In the genomic region with DNA sequence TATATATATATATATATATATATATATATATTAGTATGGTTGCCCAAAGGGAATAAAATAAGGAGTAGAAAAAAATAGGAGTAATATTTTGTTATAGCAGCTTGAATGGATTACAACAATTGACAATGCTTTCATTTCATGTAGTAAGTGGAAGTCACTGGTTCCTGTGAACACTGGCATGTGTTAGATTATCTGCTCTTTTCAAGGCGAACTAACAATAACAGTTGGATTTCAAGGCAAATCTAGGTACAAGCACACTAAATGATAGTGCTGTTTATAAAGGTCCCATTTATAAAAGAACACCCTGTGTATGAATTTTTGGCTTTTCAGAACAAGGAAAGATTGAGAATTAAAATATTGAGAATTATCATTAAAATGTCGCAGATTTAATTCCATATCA, we compare ENCODE assay signal across 9 cellular contexts.
"Had no signal": no experiment of that assay in that cellular context is flagged by ENCODE, and none has a peak within 500 bp of the region (broad histone marks: within the 10 kb centered on the region; RNA-seq: fewer than 3 reads in every experiment).

No MANE protein-coding gene starts in this region.

- H3K4me1 ChIP-seq: HAP-1 had no signal

- H2AFZ ChIP-seq: GM23248, GM23338 had no signal

- DNase-seq: GM23248, GOT3, H7, H9, HCEC 1CT, HFFc6 had no signal

- ATAC-seq: GM23338, HCT116 had no signal

- H3K4me3 ChIP-seq: GM23248, GM23338, HAP-1 had no signal

- H3K9me3 ChIP-seq: HAP-1 had no signal

- H3K27ac ChIP-seq: GM23248 had no signal

- H3K36me3 ChIP-seq: HAP-1 had no signal

- H3K9ac ChIP-seq: GM23248 had no signal

- H3K4me2 ChIP-seq: GM23338 had no signal
